In genomic region chr2:108908717-108909077, GRCh38 we compare ENCODE assay signal across 23 cellular contexts.
DNase-seq lines count a peak whose midpoint lies in the region; ATAC-seq and TF ChIP-seq lines count a peak whose summit lies in the region.
"Had no signal": no experiment of that assay in that cellular context is flagged by ENCODE, and none has a peak within 500 bp of the region (broad histone marks: within the 10 kb centered on the region; RNA-seq: fewer than 3 reads in every experiment).

No MANE protein-coding gene starts in this region.

- TF ChIP-seq POLR2A in transverse colon (IDR thresholded peaks at IDR 0.05): no peak

- TF ChIP-seq EP300 in SK-N-SH (IDR thresholded peaks at IDR 0.05; ENCODE audit: borderline replicate concordance in 1 of 2, low read depth in 1 of 2, low read length in 1 of 2) (no peak), transverse colon (IDR thresholded peaks at IDR 0.05; ENCODE audit: low read depth) (no peak)

- H3K36me3 Mint-ChIP-seq in endodermal cell (ENCODE audit: low read depth): no peaks in the 10 kb centered on the region

- TF ChIP-seq CTCF in SK-N-SH (IDR thresholded peaks at IDR 0.05) (no peak), right atrium auricular region (IDR thresholded peaks at IDR 0.05) (no peak), endodermal cell (conservative IDR thresholded peaks at IDR 0.05) (no peak), transverse colon (IDR thresholded peaks at IDR 0.05) (no peak)

- TF ChIP-seq RAD21 in SK-N-SH (IDR thresholded peaks at IDR 0.05; ENCODE audit: low read length): no peak

- H3K4me1 Mint-ChIP-seq in endodermal cell: peaks cover 12% of the 10 kb centered on the region

- H3K9me3 Mint-ChIP-seq in endodermal cell: no peaks in the 10 kb centered on the region
- H3K9me3 Mint-ChIP-seq: CD4-positive, CD25-positive, alpha-beta regulatory T cell had no signal

- DNase-seq in SK-N-SH (peak; percentile 8), right atrium auricular region (ENCODE audit: low spot score) (peak; percentile 32), left cardiac atrium (no peak), endodermal cell (peak; percentile 29), transverse colon (no peak)
- DNase-seq in stimulated activated CD8-positive, alpha-beta memory T cell treated with anti-CD3 and anti-CD28 coated beads, Interleukin-4, amount 100 ng/mL, for 48 hours: no peak
- DNase-seq: BE2C; CD4-positive, CD25-positive, alpha-beta regulatory T cell; DMS153; KBM-7; MG63; NCI-H1105 treated with DMSO at 0.1 percent for 48 hours; NCI-H146; NCI-H1930; NCI-H446; NCI-H524 treated with DMSO at 0.1 percent for 48 hours; NCI-H82; PC-9; SJCRH30 had no signal

- CTCF ChIA-PET in SK-N-SH (lab: Yijun Ruan, JAX): no interaction called here

- H3K9ac ChIP-seq in SK-N-SH: no peak overlapping the region
- H3K9ac ChIP-seq in endodermal cell (ENCODE audit: extremely low read depth, low read length, poor library complexity, severe bottlenecking): no peak overlapping the region

- in situ Hi-C loops in transverse colon (cut with MboI; ENCODE audit: low pct_ligation_motif_present in 1 of 4, low pct_unique_long_range_greater_than_20kb in 1 of 4, low sequenced_read_pairs in 3 of 4): no loop called here

- H3K79me2 ChIP-seq in SK-N-SH (ENCODE audit: insufficient read depth): no peaks in the 10 kb centered on the region

- WGBS in SK-N-SH (ENCODE audit: low lambda C conversion rate): 29% methylated on average over 1 of the region's 1 CpG
- 83% methylated on average over 1 of the region's 1 CpG; no CpG with 5 or more reads in 1 of the 2 experiments for WGBS in endodermal cell (ENCODE audit: insufficient coverage in 1 of 2, insufficient read length in 1 of 2), 2 experiments
- WGBS in transverse colon (ENCODE audit: low coverage in 1 of 2), 2 donors: 71 to 90% methylated on average over 1 of the region's 1 CpG

- H3K4me2 ChIP-seq in SK-N-SH: no peak overlapping the region
- H3K4me2 ChIP-seq: PC-9 had no signal

- no peak overlapping the region for H3K27ac Mint-ChIP-seq in endodermal cell
- H3K27ac Mint-ChIP-seq: CD4-positive, CD25-positive, alpha-beta regulatory T cell had no signal

- H3K27ac ChIP-seq in SK-N-SH (ENCODE audit: low read depth in 2 of 2, low read length in 1 of 2): no peak overlapping the region
- no peak overlapping the region for H3K27ac ChIP-seq in right atrium auricular region
- H3K27ac ChIP-seq in endodermal cell (ENCODE audit: low read depth, low read length): no peak overlapping the region
- H3K27ac ChIP-seq in transverse colon: no peak overlapping the region
- H3K27ac ChIP-seq: 22Rv1, PC-9, SJCRH30 had no signal

- H3K9me3 ChIP-seq in SK-N-SH: no peaks in the 10 kb centered on the region
- no peaks in the 10 kb centered on the region for H3K9me3 ChIP-seq in right atrium auricular region
- H3K9me3 ChIP-seq in endodermal cell (ENCODE audit: control insufficient read depth, low read length): no peaks in the 10 kb centered on the region
- H3K9me3 ChIP-seq in transverse colon: no peaks in the 10 kb centered on the region
- H3K9me3 ChIP-seq: BE2C, MG63, SJCRH30 had no signal

- H3K4me3 ChIP-seq in SK-N-SH (ENCODE audit: low read depth in 2 of 2, low read length in 1 of 2) (no peak overlapping the region), right atrium auricular region (no peak overlapping the region), endodermal cell (ENCODE audit: low read length) (no peak overlapping the region), transverse colon (no peak overlapping the region)
- H3K4me3 ChIP-seq: MG63, PC-9, SJCRH30 had no signal

- no peak overlapping the region for H3K4me3 Mint-ChIP-seq in endodermal cell
- H3K4me3 Mint-ChIP-seq: CD4-positive, CD25-positive, alpha-beta regulatory T cell had no signal

- H3K36me3 ChIP-seq in SK-N-SH (replicated peaks in 1 of 2; ENCODE audit: control insufficient read depth in 1 of 2, insufficient read depth in 2 of 2, low read length in 1 of 2) (no peaks in the 10 kb centered on the region), right atrium auricular region (no peaks in the 10 kb centered on the region), endodermal cell (ENCODE audit: control insufficient read depth, insufficient read depth, low read length) (no peaks in the 10 kb centered on the region), transverse colon (no peaks in the 10 kb centered on the region)
- H3K36me3 ChIP-seq: BE2C, MG63, SJCRH30 had no signal

- no peaks in the 10 kb centered on the region for H3K27me3 Mint-ChIP-seq in endodermal cell (ENCODE audit: insufficient read depth)

- H3K27me3 ChIP-seq in SK-N-SH (ENCODE audit: insufficient read depth) (no peaks in the 10 kb centered on the region; the same call in 1 of the 2 replicates), right atrium auricular region (no peaks in the 10 kb centered on the region), endodermal cell (ENCODE audit: control insufficient read depth, insufficient read depth, low read length, poor library complexity, severe bottlenecking) (no peaks in the 10 kb centered on the region), transverse colon (no peaks in the 10 kb centered on the region)
- H3K27me3 ChIP-seq: BE2C, MG63, SJCRH30 had no signal

- H3K9me2 ChIP-seq in SK-N-SH: no peaks in the 10 kb centered on the region

- ATAC-seq in SK-N-SH treated with all-trans-retinoic acid at 6 μM for 48 hours (no peak), left cardiac atrium (no peak), HG03460 (IDR thresholded peaks at IDR 0.05; ENCODE audit: unreplicated experiment) (no peak)
- ATAC-seq: Right ventricle myocardium inferior had no signal

- no peaks in the 10 kb centered on the region for H4K20me1 ChIP-seq in SK-N-SH (ENCODE audit: insufficient read depth)

- H2AFZ ChIP-seq in SK-N-SH (ENCODE audit: low read depth): no peak overlapping the region
- H2AFZ ChIP-seq: PC-9 had no signal

- POLR2A ChIA-PET in SK-N-SH (lab: Yijun Ruan, JAX): no interaction called here

- no peaks in the 10 kb centered on the region for H3F3A ChIP-seq in SK-N-SH (replicated peaks; ENCODE audit: insufficient read depth)

- intact Hi-C loops in left cardiac atrium (cut with DNase I): no loop called here
- intact Hi-C loops in transverse colon (cut with DNase I; ENCODE audit: low total_unique reads): no loop called here

- H3K4me1 ChIP-seq in SK-N-SH (ENCODE audit: control insufficient read depth in 1 of 2, insufficient read depth in 2 of 2, low read depth in 1 of 2, low read length in 1 of 2) (peaks cover 0 to 3% of the 10 kb centered on the region in 2 experiments; a peak in 1 of 4 replicates), right atrium auricular region (peaks cover 0 to 4% of the 10 kb centered on the region in 2 donors), endodermal cell (ENCODE audit: control insufficient read depth, insufficient read depth, low read length) (no peaks in the 10 kb centered on the region), transverse colon (peaks cover 0 to 19% (median 1%) of the 10 kb centered on the region in 4 donors)
- H3K4me1 ChIP-seq: BE2C had no signal

TF ChIP-seq in SK-N-SH, 30 proteins besides CTCF, POLR2A, EP300 and RAD21:
- TF ChIP-seq RFX5 (IDR thresholded peaks at IDR 0.05; ENCODE audit: low read length) (no peak), POLR2AphosphoS5 (IDR thresholded peaks at IDR 0.05; ENCODE audit: low read depth, low read length) (no peak), EZH2phosphoT487 (IDR thresholded peaks at IDR 0.05; ENCODE audit: borderline replicate concordance, low read depth) (no peak), TEAD4 (IDR thresholded peaks at IDR 0.05; ENCODE audit: borderline replicate concordance, insufficient read depth) (no peak), GATA2 (CRISPR knock-in tag; IDR thresholded peaks at IDR 0.05) (no peak)
- TF ChIP-seq, protein P1, sequence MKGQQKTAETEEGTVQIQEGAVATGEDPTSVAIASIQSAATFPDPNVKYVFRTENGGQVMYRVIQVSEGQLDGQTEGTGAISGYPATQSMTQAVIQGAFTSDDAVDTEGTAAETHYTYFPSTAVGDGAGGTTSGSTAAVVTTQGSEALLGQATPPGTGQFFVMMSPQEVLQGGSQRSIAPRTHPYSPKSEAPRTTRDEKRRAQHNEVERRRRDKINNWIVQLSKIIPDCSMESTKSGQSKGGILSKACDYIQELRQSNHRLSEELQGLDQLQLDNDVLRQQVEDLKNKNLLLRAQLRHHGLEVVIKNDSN (IDR thresholded peaks at IDR 0.05; ENCODE audit: borderline replicate concordance, low read depth): no peak
- TF ChIP-seq, protein P2, sequence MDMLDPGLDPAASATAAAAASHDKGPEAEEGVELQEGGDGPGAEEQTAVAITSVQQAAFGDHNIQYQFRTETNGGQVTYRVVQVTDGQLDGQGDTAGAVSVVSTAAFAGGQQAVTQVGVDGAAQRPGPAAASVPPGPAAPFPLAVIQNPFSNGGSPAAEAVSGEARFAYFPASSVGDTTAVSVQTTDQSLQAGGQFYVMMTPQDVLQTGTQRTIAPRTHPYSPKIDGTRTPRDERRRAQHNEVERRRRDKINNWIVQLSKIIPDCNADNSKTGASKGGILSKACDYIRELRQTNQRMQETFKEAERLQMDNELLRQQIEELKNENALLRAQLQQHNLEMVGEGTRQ (IDR thresholded peaks at IDR 0.05; ENCODE audit: borderline replicate concordance, low read depth, low read length): no peak
TF ChIP-seq in SK-N-SH: peak in this region for 0.

TF ChIP-seq in SK-N-SH treated with all-trans-retinoic acid at 6 μM for 48 hours, 23 proteins besides CTCF, POLR2A, EP300 and RAD21 (continues in another document):
- TF ChIP-seq ZNF565 (CRISPR knock-in tag; conservative IDR thresholded peaks at IDR 0.05; ENCODE audit: low read depth) (no peak), RARB (CRISPR knock-in tag; IDR thresholded peaks at IDR 0.05) (no peak), POU6F1 (CRISPR knock-in tag; IDR thresholded peaks at IDR 0.05; ENCODE audit: borderline replicate concordance, low read depth) (no peak), ZNF70 (CRISPR knock-in tag; IDR thresholded peaks at IDR 0.05) (no peak), BACH2 (CRISPR knock-in tag; IDR thresholded peaks at IDR 0.05; ENCODE audit: borderline replicate concordance) (no peak), SNAI2 (CRISPR knock-in tag; IDR thresholded peaks at IDR 0.05) (no peak), ISL1 (CRISPR knock-in tag; IDR thresholded peaks at IDR 0.05) (no peak)

Comparison
In these comparisons a context has a peak if more than half of its experiments do, and no peak if none do; other contexts are left out.
1. DNase-seq: peak in SK-N-SH (single experiment), right atrium auricular region (single experiment) and endodermal cell (single experiment); none in left cardiac atrium (single experiment), stimulated activated CD8-positive, alpha-beta memory T cell treated with anti-CD3 and anti-CD28 coated beads, Interleukin-4, amount 100 ng/mL, for 48 hours (single experiment) and transverse colon (single experiment).